8 cellular contexts compared by ENCODE assay signal in the genomic region with DNA sequence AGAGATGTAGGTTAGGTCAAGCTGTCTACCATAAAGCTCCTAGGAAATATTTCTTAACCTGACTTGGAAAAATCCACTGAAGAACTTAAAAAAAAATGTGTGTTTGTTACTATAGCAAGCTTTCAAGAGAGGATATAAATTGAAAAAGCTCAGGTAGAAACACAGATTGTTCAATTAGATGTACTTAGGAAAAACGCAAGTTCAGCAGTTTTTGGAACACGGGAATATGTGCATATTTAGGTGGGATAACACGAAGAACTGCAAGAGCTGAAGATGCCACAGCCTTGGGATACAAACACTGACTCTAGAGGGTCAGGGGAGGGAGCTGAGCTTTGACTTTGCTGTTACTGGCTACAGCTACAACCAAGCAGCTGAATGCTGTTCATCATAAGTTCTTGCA.
"Had no signal": no experiment of that assay in that cellular context is flagged by ENCODE, and none has a peak within 500 bp of the region (broad histone marks: within the 10 kb centered on the region; RNA-seq: fewer than 3 reads in every experiment).

No MANE protein-coding gene starts in this region.

- H3K4me3 ChIP-seq: GM23248 had no signal

- H2AFZ ChIP-seq: GM23248 had no signal

- DNase-seq: GOT3, H9, HCEC 1CT, Kasumi-1, KG1 had no signal

- FAIRE-seq: H54 had no signal

- H3K27ac ChIP-seq: GM23248, HL-60 had no signal

- H3K9ac ChIP-seq: GM23248 had no signal
